1 cellular context compared by ENCODE assay signal in genomic region chr1:43348809-43349593, GRCh38.
TF ChIP-seq lines count a peak whose summit lies in the region.

No MANE protein-coding gene starts in this region.

TF ChIP-seq in HepG2, 621 proteins besides CTCF, POLR2A, EP300 and RAD21 (continued from another document):
- TF ChIP-seq ARID4A (CRISPR knock-in tag; IDR thresholded peaks at IDR 0.05; ENCODE audit: borderline replicate concordance) (peak; percentile 79; the same call in 1 of the 2 replicates), ZNF605 (CRISPR knock-in tag; IDR thresholded peaks at IDR 0.05) (0 out of 2 replicates have a peak, but pooled peaks have one; percentile 10), ELF3 (CRISPR knock-in tag; IDR thresholded peaks at IDR 0.05) (peak; percentile 10; the same call in 1 of the 2 replicates), TARDBP (CRISPR knock-in tag; IDR thresholded peaks at IDR 0.05) (peak; percentile 48; the same call in 1 of the 2 replicates), SP5 (CRISPR knock-in tag; IDR thresholded peaks at IDR 0.05; ENCODE audit: borderline replicate concordance, low read depth) (peak; percentile 81), GMEB1 (CRISPR knock-in tag; IDR thresholded peaks at IDR 0.05; ENCODE audit: borderline replicate concordance) (peak; percentile 61; the same call in 1 of the 2 replicates), TBX3 (IDR thresholded peaks at IDR 0.05; ENCODE audit: borderline replicate concordance) (peak; percentile 57; the same call in 1 of the 2 replicates), PAX8 (CRISPR knock-in tag; IDR thresholded peaks at IDR 0.05; ENCODE audit: borderline replicate concordance) (0 out of 2 replicates have a peak, but pooled peaks have one; percentile 36), KLF12 (CRISPR knock-in tag; IDR thresholded peaks at IDR 0.05; ENCODE audit: borderline replicate concordance) (peak; percentile 84), MAFK (conservative IDR thresholded peaks at IDR 0.05 in 1 of 2, IDR thresholded peaks at IDR 0.05 in 1 of 2; ENCODE audit: low read length in 2 of 2) (peak; percentile 68 to 85), MLXIP (CRISPR knock-in tag; IDR thresholded peaks at IDR 0.05; ENCODE audit: borderline replicate concordance) (no peak), CEBPB (IDR thresholded peaks at IDR 0.05; ENCODE audit: borderline replicate concordance, low read depth, low read length) (peak; percentile 74), ZNF543 (CRISPR knock-in tag; IDR thresholded peaks at IDR 0.05) (0 out of 2 replicates have a peak, but pooled peaks have one; percentile 47), ZBTB2 (CRISPR knock-in tag; IDR thresholded peaks at IDR 0.05; ENCODE audit: low read depth) (peak; percentile 73), RARA (CRISPR knock-in tag; IDR thresholded peaks at IDR 0.05) (peak; percentile 48; the same call in 1 of the 2 replicates), BORCS8-MEF2B (CRISPR knock-in tag; IDR thresholded peaks at IDR 0.05) (0 out of 2 replicates have a peak, but pooled peaks have one; percentile 31), ZNF777 (CRISPR knock-in tag; IDR thresholded peaks at IDR 0.05) (peak; percentile 74; the same call in 1 of the 2 replicates), ZNF33B (CRISPR knock-in tag; IDR thresholded peaks at IDR 0.05) (no peak; the same call in 1 of the 2 replicates), NCOR1 (IDR thresholded peaks at IDR 0.05; ENCODE audit: borderline replicate concordance, low read length) (0 out of 2 replicates have a peak, but pooled peaks have one; percentile 14), PREB (CRISPR knock-in tag; IDR thresholded peaks at IDR 0.05) (no peak), KDM5B (CRISPR knock-in tag; IDR thresholded peaks at IDR 0.05; ENCODE audit: borderline replicate concordance) (peak; percentile 83; the same call in 1 of the 2 replicates), MXD1 (CRISPR knock-in tag; IDR thresholded peaks at IDR 0.05) (peak; percentile 12; the same call in 1 of the 2 replicates), AKNA (CRISPR knock-in tag; IDR thresholded peaks at IDR 0.05; ENCODE audit: borderline replicate concordance) (no peak), ZNF296 (CRISPR knock-in tag; conservative IDR thresholded peaks at IDR 0.05) (0 out of 2 replicates have a peak, but pooled peaks have one; percentile 59), ZFP90 (CRISPR knock-in tag; IDR thresholded peaks at IDR 0.05; ENCODE audit: borderline replicate concordance) (peak; percentile 25), ZNF749 (CRISPR knock-in tag; IDR thresholded peaks at IDR 0.05; ENCODE audit: borderline replicate concordance) (peak; percentile 84), GFI1 (CRISPR knock-in tag; IDR thresholded peaks at IDR 0.05; ENCODE audit: borderline replicate concordance) (no peak; the same call in 1 of the 2 replicates), ZNF367 (CRISPR knock-in tag; IDR thresholded peaks at IDR 0.05; ENCODE audit: borderline replicate concordance) (0 out of 2 replicates have a peak, but pooled peaks have one; percentile 74), FOXO1 (CRISPR knock-in tag; IDR thresholded peaks at IDR 0.05) (peak; percentile 54), ETV5 (CRISPR knock-in tag; IDR thresholded peaks at IDR 0.05; ENCODE audit: borderline replicate concordance) (peak; percentile 45), CBX2 (IDR thresholded peaks at IDR 0.05; ENCODE audit: low read depth, low read length) (no peak), CBX2 (CRISPR knock-in tag; IDR thresholded peaks at IDR 0.05; ENCODE audit: low read depth) (no peak), ISL2 (CRISPR knock-in tag; IDR thresholded peaks at IDR 0.05) (peak; percentile 47), ZNF768 (CRISPR knock-in tag; IDR thresholded peaks at IDR 0.05) (peak; percentile 66; the same call in 1 of the 2 replicates), TP53 (CRISPR knock-in tag; conservative IDR thresholded peaks at IDR 0.05) (peak; percentile 30; the same call in 1 of the 2 replicates), ZNF350 (CRISPR knock-in tag; IDR thresholded peaks at IDR 0.05; ENCODE audit: borderline replicate concordance, low read depth) (peak; percentile 31), SAFB2 (CRISPR knock-in tag; IDR thresholded peaks at IDR 0.05; ENCODE audit: borderline replicate concordance, low read depth) (peak; percentile 72; the same call in 1 of the 2 replicates), ZNF33A (CRISPR knock-in tag; IDR thresholded peaks at IDR 0.05; ENCODE audit: borderline replicate concordance) (no peak)
